Comparison of ENCODE assay signal across 23 cellular contexts in the genomic region with DNA sequence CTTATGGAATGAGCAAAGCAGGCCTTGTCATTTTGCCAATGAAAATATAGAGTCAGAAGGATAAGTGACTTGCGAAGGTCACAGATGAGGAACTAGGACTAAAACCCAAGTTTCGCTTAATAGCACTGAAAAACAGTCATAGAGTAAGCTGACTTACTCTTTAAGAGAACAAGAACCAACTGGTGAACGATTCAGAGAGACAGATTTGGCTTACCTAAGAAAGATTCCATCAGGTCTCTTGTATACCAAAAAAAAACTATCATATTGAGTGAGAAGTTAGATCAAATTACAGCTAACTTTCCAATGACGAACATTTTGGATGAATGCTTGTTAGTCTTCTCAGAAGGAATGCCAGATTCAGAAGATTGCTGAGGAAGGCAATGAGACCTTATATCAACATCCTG.
DNase-seq lines count a peak whose midpoint lies in the region; ATAC-seq and TF ChIP-seq lines count a peak whose summit lies in the region.
"Had no signal": no experiment of that assay in that cellular context is flagged by ENCODE, and none has a peak within 500 bp of the region (broad histone marks: within the 10 kb centered on the region; RNA-seq: fewer than 3 reads in every experiment).

No MANE protein-coding gene starts in this region.

- ATAC-seq in GM21381 (IDR thresholded peaks at IDR 0.05; ENCODE audit: unreplicated experiment) (no peak), GM21825 (IDR thresholded peaks at IDR 0.05; ENCODE audit: unreplicated experiment) (no peak)
- ATAC-seq: activated CD8-positive, alpha-beta T cell treated with anti-CD3 and anti-CD28 coated beads, Interleukin-2, amount 10 ng/mL, durations not matched to agents 7 days and 5 days; left ventricle myocardium superior had no signal

- DNase-seq in HS-27A (ENCODE audit: low read depth) (peak; percentile 66), adipocyte (ENCODE audit: low read depth) (peak; percentile 61), fibroblast of peridontal ligament (ENCODE audit: extremely low read depth) (peak; percentile 78), tibial artery (no peak), NCI-H510A treated with DMSO at 0.1 percent for 48 hours (lab: John Stamatoyannopoulos, UW) (no peak)
- DNase-seq: activated CD4-positive, CD25-positive, alpha-beta regulatory T cell; activated CD8-positive, alpha-beta T cell treated with anti-CD3 and anti-CD28 coated beads, Interleukin-2, amount 10 ng/mL, durations not matched to agents 7 days and 5 days; activated naive CD4-positive, alpha-beta T cell treated with anti-CD3 and anti-CD28 coated beads for 36 hours; activated T-cell treated with anti-CD3 and anti-CD28 coated beads, Interleukin-2, amount 50 U/mL, for 24 hours; Caco-2; cerebellar nuclear complex; DND-41; effector memory CD4-positive, alpha-beta T cell; immature natural killer cell; left ventricle myocardium superior; NCI-H1105; NCI-H2081; NCI-H510A; stimulated activated CD4-positive, alpha-beta T cell treated with anti-CD3 and anti-CD28 coated beads, Interleukin-2, amount 100 ng/mL, for 48 hours had no signal

- H3K4me3 ChIP-seq in adipocyte (ENCODE audit: low read length), result no peak overlapping the region
- H3K4me3 ChIP-seq in tibial artery, result no peak overlapping the region
- H3K4me3 ChIP-seq: prostate gland, skin epidermis had no signal

- H3K27me3 ChIP-seq in adipocyte (replicated peaks; ENCODE audit: control insufficient read depth, insufficient read depth, low read length) (no peaks in the 10 kb centered on the region), tibial artery (no peaks in the 10 kb centered on the region)

- no peaks in the 10 kb centered on the region for H3K9me3 ChIP-seq in adipocyte (ENCODE audit: control insufficient read depth, low read length)
- H3K9me3 ChIP-seq in tibial artery, result no peaks in the 10 kb centered on the region
- H3K9me3 ChIP-seq: Caco-2, prostate gland had no signal

- peaks cover 5% of the 10 kb centered on the region for H3K4me1 ChIP-seq in adipocyte (ENCODE audit: control insufficient read depth, insufficient read depth, low read length)
- H3K4me1 ChIP-seq in tibial artery, result peaks cover 0 to 23% (median 0%) of the 10 kb centered on the region in 4 donors
- H3K4me1 ChIP-seq: Caco-2, prostate gland had no signal

- no peaks in the 10 kb centered on the region for H3K36me3 ChIP-seq in adipocyte (ENCODE audit: control insufficient read depth, insufficient read depth, low read length, severe bottlenecking)
- H3K36me3 ChIP-seq in tibial artery, result no peaks in the 10 kb centered on the region
- H3K36me3 ChIP-seq: prostate gland had no signal

- no peak for TF ChIP-seq CTCF in tibial artery (IDR thresholded peaks at IDR 0.05)

- H3K9ac ChIP-seq in adipocyte (ENCODE audit: low read length), result no peak overlapping the region

- H3K27ac ChIP-seq in tibial artery, result peak overlapping the region in 1 of 2 donors; percentile 35
- H3K27ac ChIP-seq: prostate gland had no signal

- intact Hi-C loops in tibial artery (cut with DNase I; ENCODE audit: low total_unique reads), result no loop called here

Comparison
In these comparisons a context has a peak if more than half of its experiments do, and no peak if none do; other contexts are left out.
1. DNase-seq: peak in HS-27A (single experiment), adipocyte (single experiment) and fibroblast of peridontal ligament (single experiment); none in tibial artery (0 of 2) and NCI-H510A treated with DMSO at 0.1 percent for 48 hours (single experiment).